In genomic region chr6:157267109-157267611, GRCh38 we compare ENCODE assay signal across 27 cellular contexts. TPM values are rescaled to one million over a fixed set of nuclear protein-coding genes. Genes with fewer than 3 reads are reported as not detected.
A peak's percentile ranks its signal among the peaks of the same experiment; 100 is the strongest.
DNase-seq lines count a peak whose midpoint lies in the region; ATAC-seq, FAIRE-seq and TF ChIP-seq lines count a peak whose summit lies in the region.
"Had no signal": no experiment of that assay in that cellular context is flagged by ENCODE, and none has a peak within 500 bp of the region (broad histone marks: within the 10 kb centered on the region; RNA-seq: fewer than 3 reads in every experiment).

No MANE protein-coding gene starts in this region.

- H3K4me2 ChIP-seq in H9 (ENCODE audit: insufficient read depth, insufficient read length, low read length) (no peak overlapping the region), neuronal stem cell (ENCODE audit: insufficient read depth, low read length, poor library complexity, severe bottlenecking) (no peak overlapping the region)
- H3K4me2 ChIP-seq: BLaER1 had no signal

- H2BK120ac ChIP-seq in H9 (ENCODE audit: low read depth, low read length, poor library complexity, severe bottlenecking) (no peak overlapping the region), neuronal stem cell (ENCODE audit: low read depth, low read length) (no peak overlapping the region)

- DNase-seq in CD14-positive monocyte (ENCODE audit: low spot score) (peak; percentile 11), H9 (peak; percentile 67), endodermal cell (peak; percentile 79), neuronal stem cell (ENCODE audit: low spot score) (no peak), GM12892 (ENCODE audit: insufficient read length) (no peak)
- DNase-seq: activated CD4-positive, alpha-beta memory T cell treated with anti-CD3 and anti-CD28 coated beads for 36 hours; activated CD4-positive, alpha-beta T cell treated with anti-CD3 and anti-CD28 coated beads for 1 hour; activated CD8-positive, alpha-beta memory T cell treated with anti-CD3 and anti-CD28 coated beads, Interleukin-2, amount 50 U/mL, for 48 hours; central memory CD4-positive, alpha-beta T cell; cortex of kidney; effector memory CD4-positive, alpha-beta T cell; islet precursor cell; mesenchymal stem cell; NCI-H1105; NCI-H187; SHP77 treated with DMSO at 0.1 percent for 48 hours; stimulated activated CD4-positive, alpha-beta T cell treated with anti-CD3 and anti-CD28 coated beads, Interleukin-4, amount 100 ng/mL, for 24 hours; T-helper 2 cell had no signal

- H3K9ac ChIP-seq in H9 (ENCODE audit: extremely low read depth, insufficient read length, low read length): no peak overlapping the region
- no peak overlapping the region for H3K9ac ChIP-seq in endodermal cell (ENCODE audit: extremely low read depth, low read length, poor library complexity, severe bottlenecking)
- no peak overlapping the region for H3K9ac ChIP-seq in neuronal stem cell (ENCODE audit: low read depth, low read length, poor library complexity)
- H3K9ac ChIP-seq: BLaER1 had no signal

- H3K79me2 ChIP-seq in H9 (ENCODE audit: insufficient read depth, low read length): no peaks in the 10 kb centered on the region

- no peak overlapping the region for H3K4me3 ChIP-seq in endodermal cell (ENCODE audit: low read length)
- H3K4me3 ChIP-seq in neuronal stem cell (ENCODE audit: low read length in 2 of 2): no peak overlapping the region
- H3K4me3 ChIP-seq: BLaER1, left lung, tibial artery had no signal

- no peak for FAIRE-seq in GM12892 (lab: Jason Lieb, UNC)
- FAIRE-seq: GM12891 had no signal

- no peak overlapping the region for H3T11ph ChIP-seq in H9 (ENCODE audit: low read length)

- no peak overlapping the region for H4K8ac ChIP-seq in H9 (replicated peaks; ENCODE audit: insufficient read length, low read depth, low read length)
- H4K8ac ChIP-seq in neuronal stem cell (ENCODE audit: low read depth, low read length): no peak overlapping the region

- H2BK15ac ChIP-seq in H9 (ENCODE audit: low read depth, low read length) (no peak overlapping the region), neuronal stem cell (ENCODE audit: low read length) (no peak overlapping the region)

- H3K27ac Mint-ChIP-seq in CD14-positive monocyte: peak overlapping the region in 1 of 7 donors; percentile 20
- no peak overlapping the region for H3K27ac Mint-ChIP-seq in H9
- H3K27ac Mint-ChIP-seq in endodermal cell: no peak overlapping the region
- H3K27ac Mint-ChIP-seq: activated CD4-positive, alpha-beta memory T cell treated with anti-CD3 and anti-CD28 coated beads for 36 hours; activated naive CD4-positive, alpha-beta T cell treated with anti-CD3 and anti-CD28 coated beads, Interleukin-2, amount 50 U/mL, for 72 hours; activated T-helper 17 cell treated with anti-CD3 and anti-CD28 coated beads, Interleukin-2, amount 50 U/mL, for 72 hours; progenitor cell of endocrine pancreas had no signal

- H3K27me3 Mint-ChIP-seq in CD14-positive monocyte (ENCODE audit: low read depth in 3 of 3): peaks cover 0 to 4% (median 3%) of the 10 kb centered on the region in 3 donors
- no peaks in the 10 kb centered on the region; the same call in 1 of the 2 replicates for H3K27me3 Mint-ChIP-seq in H9 (ENCODE audit: low read depth)
- peaks cover 3% of the 10 kb centered on the region for H3K27me3 Mint-ChIP-seq in endodermal cell (ENCODE audit: insufficient read depth)
- H3K27me3 Mint-ChIP-seq: activated CD4-positive, alpha-beta memory T cell treated with anti-CD3 and anti-CD28 coated beads for 36 hours; activated T-helper 17 cell treated with anti-CD3 and anti-CD28 coated beads, Interleukin-2, amount 50 U/mL, for 72 hours had no signal

- H3K36me3 ChIP-seq in endodermal cell (ENCODE audit: control insufficient read depth, insufficient read depth, low read length) (no peaks in the 10 kb centered on the region), neuronal stem cell (replicated peaks in 1 of 2; ENCODE audit: control insufficient read depth in 2 of 2, insufficient read depth in 2 of 2, low read length in 2 of 2) (no peaks in the 10 kb centered on the region)
- H3K36me3 ChIP-seq: BLaER1, left lung, tibial artery had no signal

- no peak for TF ChIP-seq POLR2A in GM12892 (IDR thresholded peaks at IDR 0.05; ENCODE audit: low read depth, low read length)

- H2BK5ac ChIP-seq in H9 (ENCODE audit: insufficient read length, low read length) (no peak overlapping the region), neuronal stem cell (ENCODE audit: low read length) (no peak overlapping the region)

- peaks cover 0 to 8% (median 6%) of the 10 kb centered on the region in 7 donors for H3K9me3 Mint-ChIP-seq in CD14-positive monocyte
- peaks cover 7 to 8% of the 10 kb centered on the region in 2 experiments for H3K9me3 Mint-ChIP-seq in H9
- peaks cover 6% of the 10 kb centered on the region for H3K9me3 Mint-ChIP-seq in endodermal cell

- WGBS in H9 (ENCODE audit: extremely low coverage, insufficient read length, low lambda C conversion rate): no CpG with 5 or more reads among the region's 18 CpGs
- WGBS in endodermal cell (ENCODE audit: insufficient coverage in 1 of 2, insufficient read length in 1 of 2), 2 experiments: 86 to 91% methylated on average over 14 to 18 of the region's 18 CpGs
- WGBS in neuronal stem cell (ENCODE audit: extremely low coverage in 2 of 2, insufficient read length in 2 of 2, insufficient replicate concordance in 1 of 2), 2 donors: no CpG with 5 or more reads among the region's 18 CpGs

- H4K91ac ChIP-seq in H9 (ENCODE audit: insufficient read length, low read depth, low read length) (no peak overlapping the region), neuronal stem cell (ENCODE audit: low read depth, low read length, poor library complexity) (no peak overlapping the region)

- no peaks in the 10 kb centered on the region for H3K4me1 ChIP-seq in H9 (ENCODE audit: insufficient read depth, low read length)
- H3K4me1 ChIP-seq in endodermal cell (ENCODE audit: control insufficient read depth, insufficient read depth, low read length): no peaks in the 10 kb centered on the region
- no peaks in the 10 kb centered on the region for H3K4me1 ChIP-seq in neuronal stem cell (ENCODE audit: control insufficient read depth in 2 of 2, insufficient read depth in 1 of 2, low read depth in 1 of 2, low read length in 2 of 2)

- H3K79me1 ChIP-seq in H9 (ENCODE audit: insufficient read depth, low read depth, low read length, poor library complexity, severe bottlenecking) (no peaks in the 10 kb centered on the region), neuronal stem cell (ENCODE audit: low read depth, low read length) (no peaks in the 10 kb centered on the region)

- H3K4ac ChIP-seq in H9 (ENCODE audit: low read depth, low read length) (no peak overlapping the region), neuronal stem cell (ENCODE audit: low read length) (no peak overlapping the region)

- H2AFZ ChIP-seq in H9 (ENCODE audit: low read length) (no peak overlapping the region), neuronal stem cell (ENCODE audit: low read length) (peak overlapping the region; percentile 21)

- no peak overlapping the region for H4K5ac ChIP-seq in H9 (ENCODE audit: insufficient read length, low read depth, low read length)

- TF ChIP-seq CTCF in CD14-positive monocyte (IDR thresholded peaks at IDR 0.05) (no peak), H9 (conservative IDR thresholded peaks at IDR 0.05) (peak; percentile 27; the same call in 1 of the 3 replicates), endodermal cell (conservative IDR thresholded peaks at IDR 0.05) (peak; percentile 41)

- no peak overlapping the region for H2BK20ac ChIP-seq in H9 (ENCODE audit: low read depth, low read length, poor library complexity, severe bottlenecking)

- H3K23me2 ChIP-seq in H9 (ENCODE audit: insufficient read length, low read depth, low read length, poor library complexity, severe bottlenecking): no peaks in the 10 kb centered on the region

- intact Hi-C loops in CD14-positive monocyte (cut with micrococcal nuclease): no loop called here

- no peak overlapping the region for H3K56ac ChIP-seq in H9 (ENCODE audit: insufficient read length, low read depth, low read length)

- H3K27ac ChIP-seq in H9 (ENCODE audit: insufficient read length, low read depth, low read length) (no peak overlapping the region), endodermal cell (ENCODE audit: low read depth, low read length) (no peak overlapping the region), neuronal stem cell (replicated peaks; ENCODE audit: low read length) (no peak overlapping the region)
- H3K27ac ChIP-seq: BLaER1, left lung had no signal

- H3K18ac ChIP-seq in H9 (ENCODE audit: insufficient read length, low read depth, low read length) (no peak overlapping the region), neuronal stem cell (ENCODE audit: low read length) (no peak overlapping the region)

- H3K4me1 Mint-ChIP-seq in CD14-positive monocyte: no peaks in the 10 kb centered on the region
- H3K4me1 Mint-ChIP-seq in H9: peaks cover 3 to 4% of the 10 kb centered on the region in 2 experiments; a peak in 2 of 4 replicates
- no peaks in the 10 kb centered on the region for H3K4me1 Mint-ChIP-seq in endodermal cell

- peaks cover 2% of the 10 kb centered on the region for H4K20me1 ChIP-seq in H9 (ENCODE audit: control insufficient read depth, insufficient read depth, insufficient read length)
- H4K20me1 ChIP-seq: BLaER1 had no signal

- H3K4me3 Mint-ChIP-seq in CD14-positive monocyte (no peak overlapping the region), H9 (no peak overlapping the region), endodermal cell (no peak overlapping the region)
- H3K4me3 Mint-ChIP-seq: activated CD4-positive, alpha-beta memory T cell treated with anti-CD3 and anti-CD28 coated beads for 36 hours; activated T-helper 17 cell treated with anti-CD3 and anti-CD28 coated beads, Interleukin-2, amount 50 U/mL, for 72 hours had no signal

- H2BK12ac ChIP-seq in H9 (ENCODE audit: insufficient read length, low read depth, low read length) (no peak overlapping the region), neuronal stem cell (ENCODE audit: low read length) (no peak overlapping the region)

- H3K27me3 ChIP-seq in H9 (ENCODE audit: insufficient read depth, low read length) (no peaks in the 10 kb centered on the region), endodermal cell (ENCODE audit: control insufficient read depth, insufficient read depth, low read length, poor library complexity, severe bottlenecking) (no peaks in the 10 kb centered on the region), neuronal stem cell (ENCODE audit: control insufficient read depth in 3 of 3, insufficient read depth in 3 of 3, low read depth in 1 of 3, low read length in 3 of 3) (peaks cover 0 to 13% (median 0%) of the 10 kb centered on the region in 3 experiments)
- H3K27me3 ChIP-seq: BLaER1, left lung, tibial artery had no signal

- no peak for ATAC-seq in HG03196 (IDR thresholded peaks at IDR 0.05; ENCODE audit: unreplicated experiment)
- ATAC-seq in HG03280 (IDR thresholded peaks at IDR 0.05; ENCODE audit: unreplicated experiment): no peak
- ATAC-seq: activated naive CD4-positive, alpha-beta T cell treated with anti-CD3 and anti-CD28 coated beads, Interleukin-2, amount 50 U/mL, for 72 hours; activated T-helper 17 cell treated with anti-CD3 and anti-CD28 coated beads, Interleukin-2, amount 50 U/mL, for 72 hours; left lung had no signal

- no peak overlapping the region; the same call in 1 of the 2 replicates for H3K14ac ChIP-seq in H9 (ENCODE audit: insufficient read depth, low read length)
- H3K14ac ChIP-seq in neuronal stem cell (ENCODE audit: low read length): no peak overlapping the region

- no peaks in the 10 kb centered on the region for H3K9me3 ChIP-seq in H9 (ENCODE audit: control insufficient read depth, low read depth, low read length)
- H3K9me3 ChIP-seq in endodermal cell (ENCODE audit: control insufficient read depth, low read length): no peaks in the 10 kb centered on the region
- H3K9me3 ChIP-seq in neuronal stem cell (replicated peaks in 1 of 2; ENCODE audit: control insufficient read depth in 2 of 2, insufficient read depth in 1 of 2, low read depth in 1 of 2, low read length in 2 of 2): peaks cover 0 to 5% of the 10 kb centered on the region in 2 donors
- H3K9me3 ChIP-seq: BLaER1, left lung, tibial artery had no signal

- H3K36me3 Mint-ChIP-seq in CD14-positive monocyte (no peaks in the 10 kb centered on the region), H9 (ENCODE audit: insufficient read depth in 1 of 3, low read depth in 3 of 3) (peaks cover 2 to 9% (median 7%) of the 10 kb centered on the region in 3 experiments; a peak in 6 of 7 replicates), endodermal cell (ENCODE audit: low read depth) (peaks cover 3% of the 10 kb centered on the region)
- H3K36me3 Mint-ChIP-seq: activated CD4-positive, alpha-beta memory T cell treated with anti-CD3 and anti-CD28 coated beads for 36 hours; activated naive CD4-positive, alpha-beta T cell treated with anti-CD3 and anti-CD28 coated beads, Interleukin-2, amount 50 U/mL, for 72 hours had no signal

- H2AK5ac ChIP-seq in H9 (ENCODE audit: insufficient read length, low read length) (no peak overlapping the region), neuronal stem cell (ENCODE audit: low read depth, low read length) (no peak overlapping the region)

- H3K23ac ChIP-seq in H9 (ENCODE audit: insufficient read length, low read depth, low read length) (no peak overlapping the region), neuronal stem cell (ENCODE audit: low read depth, low read length, poor library complexity) (no peak overlapping the region)

RNA-seq across cellular contexts. Expression of gene TMEM242, which starts 56.2 kb away (rescaled TPM):
- polyA plus RNA-seq in CD14-positive monocyte: 1 to 10 TPM; 8.3 to 9.8 TPM
- total RNA-seq in H9 (2021): 10.3 and 10.5 TPM in 2 replicates
- 10 to 100 TPM; 10.8 to 11.7 TPM for total RNA-seq in endodermal cell
- polyA plus RNA-seq in endodermal cell (2013, experiment 1 of 2): 9.6 TPM
- 7.7 TPM for polyA plus RNA-seq in endodermal cell (2013, experiment 2 of 2)
- 6.3 TPM for polyA plus RNA-seq in neuronal stem cell (2013, experiment 1 of 2)
- polyA plus RNA-seq in neuronal stem cell (2013, experiment 2 of 2): 6.7 TPM
- 2.9 TPM for polyA plus RNA-seq in GM12892 (2012; ENCODE audit: missing spikeins)

Comparison
In these comparisons a context has a peak if more than half of its experiments do, and no peak if none do; other contexts are left out.
1. DNase-seq: peak in CD14-positive monocyte (single experiment), H9 (single experiment) and endodermal cell (single experiment); none in neuronal stem cell (single experiment) and GM12892 (single experiment).